11 cellular contexts compared by ENCODE assay signal in the genomic region with DNA sequence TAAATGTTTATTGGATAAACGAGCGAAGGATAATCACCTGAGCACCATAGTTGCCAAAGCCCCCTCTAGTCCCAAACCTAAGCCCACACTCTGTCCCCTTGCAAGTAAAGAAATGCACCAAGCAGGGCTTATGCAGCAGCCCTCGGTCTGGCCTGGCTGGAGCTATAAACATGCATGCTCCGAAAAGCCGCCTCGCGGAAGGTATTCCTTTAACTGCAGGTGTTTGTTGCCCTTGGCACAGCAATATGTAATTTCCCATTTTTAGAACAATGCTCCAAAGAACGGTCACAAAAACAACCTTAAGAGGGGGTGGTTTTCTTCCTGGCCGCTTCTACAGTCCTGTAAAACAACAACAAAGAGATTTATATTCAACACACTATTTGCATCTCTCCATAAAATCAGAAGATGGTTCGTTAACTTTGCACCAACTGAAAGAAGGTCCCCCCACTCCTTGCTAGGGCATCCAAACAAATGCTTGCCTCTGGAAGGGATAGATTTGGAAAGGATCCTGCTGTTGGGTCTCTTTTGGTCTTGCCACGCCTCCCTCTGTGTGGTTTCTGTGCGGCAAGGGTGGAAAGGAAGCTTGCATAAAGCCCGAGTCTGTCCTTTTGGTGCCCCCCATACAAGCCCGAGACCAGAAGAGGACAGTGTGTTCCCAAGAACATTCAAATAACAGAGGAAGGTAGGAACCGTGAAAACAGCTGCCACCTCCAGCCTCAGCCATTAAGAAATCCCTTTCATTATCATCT. TPM values are rescaled to one million over a fixed set of nuclear protein-coding genes. Genes with fewer than 3 reads are reported as not detected.
DNase-seq lines count a peak whose midpoint lies in the region; ATAC-seq, FAIRE-seq and TF ChIP-seq lines count a peak whose summit lies in the region.
"Had no signal": no experiment of that assay in that cellular context is flagged by ENCODE, and none has a peak within 500 bp of the region (broad histone marks: within the 10 kb centered on the region; RNA-seq: fewer than 3 reads in every experiment).

No MANE protein-coding gene starts in this region.

- BruUV-seq in endothelial cell of umbilical vein (replicated peaks; lab: Mats Ljungman, UMichigan) = no TSS peak

- TF ChIP-seq POLR2A in endothelial cell of umbilical vein (IDR thresholded peaks at IDR 0.05; ENCODE audit: low read depth, low read length) = no peak

- H3K9me3 ChIP-seq in endothelial cell of umbilical vein (replicated peaks; ENCODE audit: control insufficient read depth, insufficient read depth, low read length) (no peaks in the 10 kb centered on the region), neural progenitor cell (ENCODE audit: low read depth) (no peaks in the 10 kb centered on the region)

- FAIRE-seq in endothelial cell of umbilical vein (lab: Jason Lieb, UNC) = no peak

- H3K79me2 ChIP-seq in endothelial cell of umbilical vein (ENCODE audit: control insufficient read depth, insufficient read depth, low read length) (no peaks in the 10 kb centered on the region), neural progenitor cell (ENCODE audit: low read depth) (no peaks in the 10 kb centered on the region)

- POLR2A ChIA-PET in endothelial cell of umbilical vein (lab: Charles Lee) = no interaction called here

- intact Hi-C loops in endothelial cell of umbilical vein (cut with micrococcal nuclease) = no loop called here

- H4K20me1 ChIP-seq in endothelial cell of umbilical vein (replicated peaks; ENCODE audit: control insufficient read depth, extremely low read depth, insufficient read depth, low read length) (no peaks in the 10 kb centered on the region), neural progenitor cell (ENCODE audit: low read depth) (no peaks in the 10 kb centered on the region)

- no peak overlapping the region for H3K27ac Mint-ChIP-seq in neural progenitor cell

- peaks cover 23% of the 10 kb centered on the region for H3K4me1 Mint-ChIP-seq in neural progenitor cell

- H3F3A ChIP-seq in neural progenitor cell (ENCODE audit: low read depth) = no peaks in the 10 kb centered on the region

- H3K27ac ChIP-seq in endothelial cell of umbilical vein (ENCODE audit: insufficient read depth, low read depth, low read length) (no peak overlapping the region), neural progenitor cell (no peak overlapping the region)

- H3K4me3 Mint-ChIP-seq in neural progenitor cell = no peak overlapping the region

- no peaks in the 10 kb centered on the region for H3K4me1 ChIP-seq in endothelial cell of umbilical vein (ENCODE audit: control insufficient read depth, extremely low read depth, insufficient read depth, low read length)
- H3K4me1 ChIP-seq in neural progenitor cell = peaks cover 10% of the 10 kb centered on the region

- ATAC-seq in GM21360 (IDR thresholded peaks at IDR 0.05; ENCODE audit: unreplicated experiment) = no peak

- H3K9ac ChIP-seq in endothelial cell of umbilical vein (replicated peaks; ENCODE audit: extremely low read depth, insufficient read depth, low read length) (no peak overlapping the region), neural progenitor cell (no peak overlapping the region)

- H2AFZ ChIP-seq in endothelial cell of umbilical vein (ENCODE audit: low read depth, low read length) (no peak overlapping the region), neural progenitor cell (replicated peaks) (peak overlapping the region; percentile 36)

- CTCF ChIA-PET in endothelial cell of umbilical vein (lab: Charles Lee) = interaction anchor here (5.5 to 5.8 kb wide), 2 partner anchors 9 to 109 kb away, joined by 28 to 37 read pairs; no protein-coding TSS in a partner anchor

- H3K27me3 ChIP-seq in endothelial cell of umbilical vein (ENCODE audit: control insufficient read depth in 2 of 2, insufficient read depth in 2 of 2, low read length in 2 of 2) (no peaks in the 10 kb centered on the region), neural progenitor cell (no peaks in the 10 kb centered on the region)

- H3K4me3 ChIP-seq in endothelial cell of umbilical vein (replicated peaks in 1 of 3; ENCODE audit: insufficient read depth in 1 of 3, low read depth in 1 of 3, low read length in 3 of 3) (no peak overlapping the region), neural progenitor cell (no peak overlapping the region)

- H3K9me1 ChIP-seq in endothelial cell of umbilical vein (replicated peaks; ENCODE audit: control insufficient read depth, extremely low read depth, insufficient read depth, low read length) = no peaks in the 10 kb centered on the region

- no peaks in the 10 kb centered on the region for H3K36me3 Mint-ChIP-seq in neural progenitor cell

- DNase-seq in Ammon's horn (ENCODE audit: low spot score) = peak; percentile 34
- peak; percentile 99 for DNase-seq in NCI-H526 treated with DMSO at 0.1 percent for 48 hours (lab: John Stamatoyannopoulos, UW)
- DNase-seq in endothelial cell of umbilical vein (ENCODE audit: low read depth, low spot score) = peak; percentile 66
- DNase-seq in neural progenitor cell (ENCODE audit: low spot score) = no peak
- DNase-seq in activated CD8-positive, alpha-beta memory T cell treated with anti-CD3 and anti-CD28 coated beads, Interleukin-2, amount 50 U/mL, for 48 hours = no peak
- DNase-seq in germinal center (ENCODE audit: low spot score) = no peak
- DNase-seq in activated CD4-positive, alpha-beta T cell treated with anti-CD3 and anti-CD28 coated beads, Interleukin-2, amount 50 U/mL, for 1 hour = no peak
- DNase-seq: activated effector memory CD4-positive, alpha-beta T cell treated with anti-CD3 and anti-CD28 coated beads, Interleukin-2, amount 50 U/mL, for 16 hours; C1 segment of cervical spinal cord; NCI-H345 had no signal

- TF ChIP-seq CTCF in endothelial cell of umbilical vein (IDR thresholded peaks at IDR 0.05; ENCODE audit: extremely low read depth in 1 of 2, insufficient read depth in 1 of 2, low read depth in 1 of 2, low read length in 2 of 2) = no peak
- no peak for TF ChIP-seq CTCF in neural progenitor cell (IDR thresholded peaks at IDR 0.05)

- no peak overlapping the region for H3K4me2 ChIP-seq in endothelial cell of umbilical vein (ENCODE audit: insufficient read depth, low read length)
- H3K4me2 ChIP-seq in neural progenitor cell = peak overlapping the region; percentile 8

- H3K36me3 ChIP-seq in endothelial cell of umbilical vein (ENCODE audit: control insufficient read depth in 2 of 2, extremely low read depth in 1 of 2, insufficient read depth in 2 of 2, low read length in 2 of 2) (no peaks in the 10 kb centered on the region), neural progenitor cell (no peaks in the 10 kb centered on the region)

- H3K9me3 Mint-ChIP-seq in neural progenitor cell = peaks cover 3% of the 10 kb centered on the region

- dilution Hi-C loops in endothelial cell of umbilical vein (cut with MboI; ENCODE audit: extremely low pct_ligation_motif_present, low sequenced_read_pairs) = no loop called here

- H3K27me3 Mint-ChIP-seq in neural progenitor cell (ENCODE audit: insufficient read depth, low read depth) = peaks cover 3% of the 10 kb centered on the region

TF ChIP-seq in endothelial cell of umbilical vein, 7 proteins besides CTCF, POLR2A, EP300 and RAD21:
- TF ChIP-seq MYC (IDR thresholded peaks at IDR 0.05; ENCODE audit: low read depth, low read length) (no peak), FOS (IDR thresholded peaks at IDR 0.05; ENCODE audit: borderline replicate concordance, insufficient read depth, low read length) (no peak), EZH2 (IDR thresholded peaks at IDR 0.05; ENCODE audit: borderline replicate concordance, low read depth, low read length, severe bottlenecking) (no peak), POLR2AphosphoS5 (IDR thresholded peaks at IDR 0.05; ENCODE audit: insufficient read depth, low read depth, low read length) (no peak), GATA2 (IDR thresholded peaks at IDR 0.05; ENCODE audit: insufficient read depth, insufficient read length, low read depth, low read length) (no peak)
- TF ChIP-seq, protein P1, sequence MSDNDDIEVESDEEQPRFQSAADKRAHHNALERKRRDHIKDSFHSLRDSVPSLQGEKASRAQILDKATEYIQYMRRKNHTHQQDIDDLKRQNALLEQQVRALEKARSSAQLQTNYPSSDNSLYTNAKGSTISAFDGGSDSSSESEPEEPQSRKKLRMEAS (IDR thresholded peaks at IDR 0.05; ENCODE audit: insufficient read depth, insufficient read length) = no peak

RNA-seq across cellular contexts. Expression of a gene that starts 14.9 kb away (rescaled TPM):
- total RNA-seq in endothelial cell of umbilical vein (not detected in 2 replicates), neural progenitor cell (ENCODE audit: low replicate concordance) (not detected in 2 replicates)
- not detected in 2 replicates for polyA plus RNA-seq in endothelial cell of umbilical vein
- polyA plus RNA-seq in endothelial cell of umbilical vein (2011; cell fraction: cytosol; rRNA removed) = not detected in 2 replicates
- polyA plus RNA-seq in endothelial cell of umbilical vein (2011; cell fraction: nucleus; rRNA removed) = not detected in 2 replicates
- polyA plus RNA-seq in endothelial cell of umbilical vein (2012) = not detected in 2 replicates
- not detected in 2 replicates for polyA minus RNA-seq in endothelial cell of umbilical vein
- not detected for polyA minus RNA-seq in endothelial cell of umbilical vein (2011; cell fraction: cytosol; rRNA and poly(A)+ RNA removed)
- polyA minus RNA-seq in endothelial cell of umbilical vein (2011; cell fraction: nucleus; rRNA and poly(A)+ RNA removed) = not detected in 2 replicates

Comparison
In these comparisons a context has a peak if more than half of its experiments do, and no peak if none do; other contexts are left out.
1. DNase-seq: peak in Ammon's horn (single experiment), NCI-H526 treated with DMSO at 0.1 percent for 48 hours (single experiment) and endothelial cell of umbilical vein (single experiment); none in neural progenitor cell (single experiment), activated CD8-positive, alpha-beta memory T cell treated with anti-CD3 and anti-CD28 coated beads, Interleukin-2, amount 50 U/mL, for 48 hours (single experiment), germinal center (single experiment) and activated CD4-positive, alpha-beta T cell treated with anti-CD3 and anti-CD28 coated beads, Interleukin-2, amount 50 U/mL, for 1 hour (single experiment).